Comparison of ENCODE assay signal across 20 cellular contexts in genomic region chr3:13343601-13344000, GRCh38.
A peak's percentile ranks its signal among the peaks of the same experiment; 100 is the strongest.
DNase-seq lines count a peak whose midpoint lies in the region; ATAC-seq and TF ChIP-seq lines count a peak whose summit lies in the region.
"Had no signal": no experiment of that assay in that cellular context is flagged by ENCODE, and none has a peak within 500 bp of the region (broad histone marks: within the 10 kb centered on the region; RNA-seq: fewer than 3 reads in every experiment).

No MANE protein-coding gene starts in this region.

- DNase-seq in DND-41 = peak; percentile 98
- DNase-seq in NB4 (ENCODE audit: low read depth) = peak; percentile 86
- peak; percentile 67 to 72 (median 69) for DNase-seq in immature natural killer cell
- no peak for DNase-seq in H9
- DNase-seq: ACHN, COR-L47, DMS 273 treated with DMSO at 0.1 percent for 48 hours, GDM1, NCI-H1694 treated with DMSO at 0.1 percent for 48 hours, NCI-H2227 treated with DMSO at 0.1 percent for 48 hours, NCI-H510A treated with DMSO at 0.1 percent for 48 hours, NCI-H774, SHP77 treated with DMSO at 0.1 percent for 48 hours had no signal

- no peak overlapping the region for H3K56ac ChIP-seq in H9 (ENCODE audit: insufficient read length, low read depth, low read length)

- no peak overlapping the region for H3K9ac ChIP-seq in BLaER1
- peak overlapping the region; percentile 60 for H3K9ac ChIP-seq in DND-41 (ENCODE audit: low read depth, low read length)
- no peak overlapping the region for H3K9ac ChIP-seq in H9 (ENCODE audit: extremely low read depth, insufficient read length, low read length)

- H3K36me3 Mint-ChIP-seq in immature natural killer cell (peaks cover 16 to 55% (median 26%) of the 10 kb centered on the region in 3 donors), H9 (ENCODE audit: insufficient read depth in 1 of 3, low read depth in 3 of 3) (peaks cover 29 to 42% (median 31%) of the 10 kb centered on the region in 3 experiments)

- H2BK12ac ChIP-seq in H9 (ENCODE audit: insufficient read length, low read depth, low read length) = no peak overlapping the region

- H3K4me3 Mint-ChIP-seq in immature natural killer cell (peak overlapping the region; percentile 54 to 79 (median 73)), H9 (no peak overlapping the region)
- H3K4me3 Mint-ChIP-seq: CD14-positive monocyte, GM23338, T-cell had no signal

- H2AFZ ChIP-seq in DND-41 (ENCODE audit: low read depth, low read length) = no peak overlapping the region
- no peak overlapping the region for H2AFZ ChIP-seq in H9 (ENCODE audit: low read length)
- H2AFZ ChIP-seq: GM23338 had no signal

- H3K79me2 ChIP-seq in DND-41 (ENCODE audit: insufficient read depth, low read length) = peaks cover 22% of the 10 kb centered on the region
- H3K79me2 ChIP-seq in H9 (ENCODE audit: insufficient read depth, low read length) = no peaks in the 10 kb centered on the region

- H3K9me3 ChIP-seq in BLaER1 (peaks cover 7% of the 10 kb centered on the region), DND-41 (ENCODE audit: insufficient read depth, low read length, severe bottlenecking) (no peaks in the 10 kb centered on the region), H9 (ENCODE audit: control insufficient read depth, low read depth, low read length) (no peaks in the 10 kb centered on the region)

- H3K36me3 ChIP-seq in BLaER1 (peaks cover 55% of the 10 kb centered on the region), DND-41 (ENCODE audit: insufficient read depth, low read length) (peaks cover 81% of the 10 kb centered on the region)

- no peak overlapping the region for H3T11ph ChIP-seq in H9 (ENCODE audit: low read length)

- no peak overlapping the region for H4K8ac ChIP-seq in H9 (replicated peaks; ENCODE audit: insufficient read length, low read depth, low read length)

- no peak overlapping the region for H3K14ac ChIP-seq in H9 (ENCODE audit: insufficient read depth, low read length)

- no peak overlapping the region for H3K23ac ChIP-seq in H9 (ENCODE audit: insufficient read length, low read depth, low read length)

- no peak overlapping the region for H4K91ac ChIP-seq in H9 (ENCODE audit: insufficient read length, low read depth, low read length)

- no peak overlapping the region for H2BK20ac ChIP-seq in H9 (ENCODE audit: low read depth, low read length, poor library complexity, severe bottlenecking)

- ATAC-seq in DND-41 (ENCODE audit: insufficient read depth, low read depth) (peak; percentile 83), GM18511 (IDR thresholded peaks at IDR 0.05; ENCODE audit: unreplicated experiment) (no peak), HG03039 (IDR thresholded peaks at IDR 0.05; ENCODE audit: unreplicated experiment) (no peak)
- ATAC-seq: GM23338, SK-N-SH treated with all-trans-retinoic acid at 6 μM for 48 hours, T-cell had no signal

- no peak overlapping the region for H3K4ac ChIP-seq in H9 (ENCODE audit: low read depth, low read length)

- no CpG with 5 or more reads among the region's 6 CpGs for WGBS in H9 (ENCODE audit: extremely low coverage, insufficient read length, low lambda C conversion rate)

- H3K27ac Mint-ChIP-seq in immature natural killer cell (peak overlapping the region; percentile 46 to 82 (median 73)), H9 (no peak overlapping the region; a peak in 1 of 7 replicates)

- H3K27me3 ChIP-seq in BLaER1 (no peaks in the 10 kb centered on the region), DND-41 (ENCODE audit: insufficient read depth, low read length, poor library complexity) (no peaks in the 10 kb centered on the region), H9 (ENCODE audit: insufficient read depth, low read length) (no peaks in the 10 kb centered on the region)

- H3K4me2 ChIP-seq in BLaER1 (peak overlapping the region; percentile 91), DND-41 (ENCODE audit: insufficient read depth, low read length) (no peak overlapping the region; the same call in 1 of the 2 replicates), H9 (ENCODE audit: insufficient read depth, insufficient read length, low read length) (no peak overlapping the region)
- H3K4me2 ChIP-seq: GM23338 had no signal

- H3K27me3 Mint-ChIP-seq in immature natural killer cell (ENCODE audit: low read depth in 3 of 3) (peaks cover 3 to 14% (median 8%) of the 10 kb centered on the region in 3 donors), H9 (ENCODE audit: low read depth) (no peaks in the 10 kb centered on the region)
- H3K27me3 Mint-ChIP-seq: T-cell had no signal

- no peak for TF ChIP-seq POLR2A in NB4 (IDR thresholded peaks at IDR 0.05; ENCODE audit: extremely low read depth, insufficient read length)

- no peak overlapping the region for H3K18ac ChIP-seq in H9 (ENCODE audit: insufficient read length, low read depth, low read length)

- TF ChIP-seq CTCF in DND-41 (IDR thresholded peaks at IDR 0.05; ENCODE audit: borderline replicate concordance, extremely low read depth, low read length, poor library complexity, severe bottlenecking) (peak; percentile 34), NB4 (IDR thresholded peaks at IDR 0.05; ENCODE audit: low read depth, low read length) (no peak), H9 (conservative IDR thresholded peaks at IDR 0.05) (no peak)

- H4K5ac ChIP-seq in H9 (ENCODE audit: insufficient read length, low read depth, low read length) = no peak overlapping the region

- H4K20me1 ChIP-seq in BLaER1 (peaks cover 87% of the 10 kb centered on the region), DND-41 (ENCODE audit: insufficient read depth, low read length) (0 out of 2 replicates have a peak, but pooled peaks cover 2% of the 10 kb centered on the region), H9 (ENCODE audit: control insufficient read depth, insufficient read depth, insufficient read length) (no peaks in the 10 kb centered on the region)

- no peak overlapping the region for H2AK5ac ChIP-seq in H9 (ENCODE audit: insufficient read length, low read length)

- H2BK5ac ChIP-seq in H9 (ENCODE audit: insufficient read length, low read length) = no peak overlapping the region

- H2BK120ac ChIP-seq in H9 (ENCODE audit: low read depth, low read length, poor library complexity, severe bottlenecking) = no peak overlapping the region

- H3K27ac ChIP-seq in BLaER1 (peak overlapping the region; percentile 59), DND-41 (ENCODE audit: low read length) (peak overlapping the region; percentile 98), H9 (ENCODE audit: insufficient read length, low read depth, low read length) (no peak overlapping the region)

- H3K9me3 Mint-ChIP-seq in immature natural killer cell (no peaks in the 10 kb centered on the region), H9 (peaks cover 0 to 3% of the 10 kb centered on the region in 2 experiments; a peak in 1 of 5 replicates)
- H3K9me3 Mint-ChIP-seq: CD14-positive monocyte, GM23338, T-cell had no signal

- H3K23me2 ChIP-seq in H9 (ENCODE audit: insufficient read length, low read depth, low read length, poor library complexity, severe bottlenecking) = no peaks in the 10 kb centered on the region

- no peaks in the 10 kb centered on the region for H3K79me1 ChIP-seq in H9 (ENCODE audit: insufficient read depth, low read depth, low read length, poor library complexity, severe bottlenecking)

- H3K4me1 ChIP-seq in BLaER1 = peaks cover 100% of the 10 kb centered on the region
- H3K4me1 ChIP-seq in DND-41 (ENCODE audit: insufficient read depth, low read length) = peaks cover 64% of the 10 kb centered on the region
- peaks cover 14% of the 10 kb centered on the region; the same call in 1 of the 2 replicates for H3K4me1 ChIP-seq in H9 (ENCODE audit: insufficient read depth, low read length)

- no peak overlapping the region for H2BK15ac ChIP-seq in H9 (ENCODE audit: low read depth, low read length)

- H3K4me3 ChIP-seq in BLaER1 (0 out of 2 replicates have a peak overlapping the region, but pooled peaks have one; percentile 15), DND-41 (ENCODE audit: low read depth in 1 of 2, low read length in 2 of 2) (peak overlapping the region in 1 of 2 experiments; percentile 21; a peak in 1 of 4 replicates), NB4 (ENCODE audit: low read depth, low read length) (no peak overlapping the region)
- H3K4me3 ChIP-seq: GM23338 had no signal

- H3K4me1 Mint-ChIP-seq in immature natural killer cell (peaks cover 55 to 75% of the 10 kb centered on the region in 2 donors), H9 (peaks cover 47 to 51% of the 10 kb centered on the region in 2 experiments)

Comparison
In these comparisons a context has a peak if more than half of its experiments do, and no peak if none do; other contexts are left out.
1. H3K27ac Mint-ChIP-seq: peak in immature natural killer cell (6 of 6); none in H9 (0 of 3).
2. H3K4me3 Mint-ChIP-seq: peak in immature natural killer cell (5 of 5); none in H9 (0 of 2).